ENCODE assay signal across 1 cellular context in genomic region chr17:81867123-81867951, GRCh38.
TF ChIP-seq lines count a peak whose summit lies in the region.

No MANE protein-coding gene starts in this region.

TF ChIP-seq in WTC11, 78 proteins besides CTCF, POLR2A, EP300 and RAD21 (continued from another document and continues in another):
- TF ChIP-seq ARID4B (CRISPR knock-in tag; IDR thresholded peaks at IDR 0.05; ENCODE audit: borderline replicate concordance) (0 out of 2 replicates have a peak, but pooled peaks have one; percentile 35), PRDM15 (CRISPR knock-in tag; IDR thresholded peaks at IDR 0.05) (no peak), ZNF396 (CRISPR knock-in tag; IDR thresholded peaks at IDR 0.05; ENCODE audit: borderline replicate concordance) (no peak), ZNF263 (CRISPR knock-in tag; IDR thresholded peaks at IDR 0.05; ENCODE audit: low read depth) (no peak), ZNF281 (CRISPR knock-in tag; IDR thresholded peaks at IDR 0.05) (no peak), FOXJ3 (CRISPR knock-in tag; IDR thresholded peaks at IDR 0.05; ENCODE audit: borderline replicate concordance) (no peak; the same call in 1 of the 2 replicates), JAZF1 (CRISPR knock-in tag; IDR thresholded peaks at IDR 0.05) (no peak), IRF2 (CRISPR knock-in tag; IDR thresholded peaks at IDR 0.05; ENCODE audit: borderline replicate concordance, low read depth) (no peak), KAT7 (CRISPR knock-in tag; IDR thresholded peaks at IDR 0.05; ENCODE audit: borderline replicate concordance) (no peak), OVOL2 (CRISPR knock-in tag; IDR thresholded peaks at IDR 0.05; ENCODE audit: borderline replicate concordance) (no peak; the same call in 1 of the 2 replicates), MYBL2 (CRISPR knock-in tag; IDR thresholded peaks at IDR 0.05) (no peak; the same call in 1 of the 2 replicates), MLX (CRISPR knock-in tag; IDR thresholded peaks at IDR 0.05) (0 out of 2 replicates have a peak, but pooled peaks have one; percentile 42), MAX (CRISPR knock-in tag; IDR thresholded peaks at IDR 0.05) (peak; percentile 20; the same call in 1 of the 2 replicates), ZNF532 (CRISPR knock-in tag; IDR thresholded peaks at IDR 0.05; ENCODE audit: borderline replicate concordance) (no peak), E2F4 (CRISPR knock-in tag; IDR thresholded peaks at IDR 0.05; ENCODE audit: borderline replicate concordance, low read depth) (no peak), NR3C1 (CRISPR knock-in tag; conservative IDR thresholded peaks at IDR 0.05; ENCODE audit: low read depth) (no peak), FOXP1 (CRISPR knock-in tag; IDR thresholded peaks at IDR 0.05; ENCODE audit: borderline replicate concordance) (no peak), GTF2I (CRISPR knock-in tag; conservative IDR thresholded peaks at IDR 0.05) (no peak), ZBTB21 (CRISPR knock-in tag; IDR thresholded peaks at IDR 0.05; ENCODE audit: borderline replicate concordance) (no peak), ATF6 (CRISPR knock-in tag; IDR thresholded peaks at IDR 0.05) (no peak; the same call in 1 of the 2 replicates), ZNF121 (CRISPR knock-in tag; IDR thresholded peaks at IDR 0.05) (no peak), EMX1 (CRISPR knock-in tag; IDR thresholded peaks at IDR 0.05) (peak; percentile 50; the same call in 1 of the 2 replicates), STAT6 (CRISPR knock-in tag; conservative IDR thresholded peaks at IDR 0.05; ENCODE audit: low read depth) (no peak), ZMAT4 (CRISPR knock-in tag; IDR thresholded peaks at IDR 0.05) (no peak), NFYB (CRISPR knock-in tag; conservative IDR thresholded peaks at IDR 0.05; ENCODE audit: low read depth) (no peak), ZNF232 (CRISPR knock-in tag; IDR thresholded peaks at IDR 0.05) (no peak), USF2 (CRISPR knock-in tag; IDR thresholded peaks at IDR 0.05) (0 out of 2 replicates have a peak, but pooled peaks have one; percentile 24), CREM (CRISPR knock-in tag; IDR thresholded peaks at IDR 0.05) (no peak)
